ENCODE assay signal across 8 cellular contexts in the genomic region with DNA sequence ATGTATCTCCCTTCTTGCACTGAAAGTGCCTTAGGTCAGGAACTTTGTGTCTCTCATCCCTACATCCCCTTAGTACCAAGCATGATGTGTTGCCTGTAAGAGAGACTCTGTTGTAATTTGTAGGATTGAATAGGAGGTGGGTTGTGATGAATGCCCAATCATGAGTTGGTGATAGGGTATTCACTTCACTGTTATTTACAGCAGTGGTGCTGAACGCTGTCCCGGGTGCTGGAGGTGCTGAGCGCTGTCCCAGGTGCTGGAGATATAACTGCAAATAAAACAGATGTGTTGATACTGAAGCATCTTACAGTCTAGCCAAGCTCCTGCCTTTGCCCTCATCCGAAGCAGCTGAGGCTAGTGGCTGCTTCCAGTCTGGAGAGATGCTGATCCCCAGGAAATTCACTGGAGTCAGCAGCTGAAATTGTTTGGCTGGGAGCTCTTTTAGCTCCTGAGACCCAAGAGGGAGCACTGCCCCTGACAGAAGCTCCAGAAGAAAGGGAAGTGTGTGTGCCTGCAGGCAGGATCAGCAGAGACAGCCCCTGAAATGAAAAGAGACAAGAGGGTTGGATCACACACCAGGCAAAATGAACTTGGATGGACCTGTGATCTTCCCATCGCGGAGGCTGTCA.
DNase-seq lines count a peak whose midpoint lies in the region; TF ChIP-seq lines count a peak whose summit lies in the region.

No MANE protein-coding gene starts in this region.

- H3K4me1 ChIP-seq in Peyer's patch: no peaks in the 10 kb centered on the region
- peaks cover 0 to 14% (median 6%) of the 10 kb centered on the region in 4 donors for H3K4me1 ChIP-seq in sigmoid colon
- no peaks in the 10 kb centered on the region for H3K4me1 ChIP-seq in suprapubic skin

- H3K4me3 ChIP-seq in GM06990 (replicated peaks; ENCODE audit: low read depth, low read length) (no peak overlapping the region), Peyer's patch (no peak overlapping the region), sigmoid colon (no peak overlapping the region), suprapubic skin (no peak overlapping the region)

- H3K27ac Mint-ChIP-seq in activated naive CD8-positive, alpha-beta T cell treated with anti-CD3 and anti-CD28 coated beads for 36 hours: no peak overlapping the region
- H3K27ac Mint-ChIP-seq in mesothelial cell of epicardium (no peak overlapping the region), immature natural killer cell (no peak overlapping the region)

- peaks cover 7% of the 10 kb centered on the region for H3K27me3 Mint-ChIP-seq in activated naive CD8-positive, alpha-beta T cell treated with anti-CD3 and anti-CD28 coated beads for 36 hours
- H3K27me3 Mint-ChIP-seq in mesothelial cell of epicardium (ENCODE audit: low read depth): peaks cover 24% of the 10 kb centered on the region
- peaks cover 0 to 2% (median 2%) of the 10 kb centered on the region in 3 donors for H3K27me3 Mint-ChIP-seq in immature natural killer cell (ENCODE audit: low read depth in 3 of 3)

- no peaks in the 10 kb centered on the region for H3K4me1 Mint-ChIP-seq in activated naive CD8-positive, alpha-beta T cell treated with anti-CD3 and anti-CD28 coated beads for 36 hours
- no peaks in the 10 kb centered on the region for H3K4me1 Mint-ChIP-seq in mesothelial cell of epicardium
- H3K4me1 Mint-ChIP-seq in immature natural killer cell: no peaks in the 10 kb centered on the region

- WGBS in sigmoid colon, 2 donors: 38 to 43% methylated on average over 6 of the region's 6 CpGs
- 36% methylated on average over 6 of the region's 6 CpGs for WGBS in suprapubic skin

- TF ChIP-seq POLR2A in Peyer's patch (IDR thresholded peaks at IDR 0.05): no peak
- no peak for TF ChIP-seq POLR2A in sigmoid colon (IDR thresholded peaks at IDR 0.05)
- TF ChIP-seq POLR2A in suprapubic skin (IDR thresholded peaks at IDR 0.05): no peak

- TF ChIP-seq CTCF in GM06990 (IDR thresholded peaks at IDR 0.05; ENCODE audit: insufficient read depth, low read length, poor library complexity, severe bottlenecking) (no peak), mesothelial cell of epicardium (IDR thresholded peaks at IDR 0.05; ENCODE audit: unreplicated experiment) (no peak), Peyer's patch (IDR thresholded peaks at IDR 0.05) (no peak), sigmoid colon (IDR thresholded peaks at IDR 0.05) (no peak), suprapubic skin (IDR thresholded peaks at IDR 0.05) (no peak)

- H3K27me3 ChIP-seq in GM06990 (replicated peaks; ENCODE audit: control insufficient read depth, insufficient read depth, low read length) (no peaks in the 10 kb centered on the region), Peyer's patch (no peaks in the 10 kb centered on the region), sigmoid colon (no peaks in the 10 kb centered on the region), suprapubic skin (no peaks in the 10 kb centered on the region)

- intact Hi-C loops in sigmoid colon (cut with DNase I): no loop called here

- TF ChIP-seq EP300 in sigmoid colon (IDR thresholded peaks at IDR 0.05): no peak
- no peak for TF ChIP-seq EP300 in suprapubic skin (IDR thresholded peaks at IDR 0.05)

- no peaks in the 10 kb centered on the region for H3K36me3 Mint-ChIP-seq in activated naive CD8-positive, alpha-beta T cell treated with anti-CD3 and anti-CD28 coated beads for 36 hours
- H3K36me3 Mint-ChIP-seq in mesothelial cell of epicardium (no peaks in the 10 kb centered on the region), immature natural killer cell (no peaks in the 10 kb centered on the region)

- DNase-seq in GM06990 (ENCODE audit: extremely low read depth, insufficient read length) (peak; percentile 35), HT-29 (ENCODE audit: low spot score) (peak; percentile 44), mesothelial cell of epicardium (ENCODE audit: low spot score in 2 of 2, unreplicated experiment in 2 of 2) (peak; percentile 36 to 78), Peyer's patch (no peak), sigmoid colon (no peak), immature natural killer cell (no peak), suprapubic skin (ENCODE audit: low spot score in 2 of 2) (no peak)
- peak; percentile 2 for DNase-seq in activated naive CD8-positive, alpha-beta T cell treated with anti-CD3 and anti-CD28 coated beads for 36 hours

- no peak overlapping the region for H3K4me3 Mint-ChIP-seq in activated naive CD8-positive, alpha-beta T cell treated with anti-CD3 and anti-CD28 coated beads for 36 hours
- H3K4me3 Mint-ChIP-seq in mesothelial cell of epicardium: no peak overlapping the region
- no peak overlapping the region for H3K4me3 Mint-ChIP-seq in immature natural killer cell

- H3K27ac ChIP-seq in Peyer's patch (no peak overlapping the region), sigmoid colon (no peak overlapping the region), suprapubic skin (no peak overlapping the region)

- H3K9me3 ChIP-seq in Peyer's patch (no peaks in the 10 kb centered on the region), sigmoid colon (peaks cover 0 to 4% (median 0%) of the 10 kb centered on the region in 4 donors), suprapubic skin (no peaks in the 10 kb centered on the region)

- H3K9me3 Mint-ChIP-seq in activated naive CD8-positive, alpha-beta T cell treated with anti-CD3 and anti-CD28 coated beads for 36 hours: peaks cover 9% of the 10 kb centered on the region
- H3K9me3 Mint-ChIP-seq in mesothelial cell of epicardium (peaks cover 29% of the 10 kb centered on the region), immature natural killer cell (peaks cover 0 to 5% (median 1%) of the 10 kb centered on the region in 6 donors)

- no peaks in the 10 kb centered on the region for H3K36me3 ChIP-seq in GM06990 (ENCODE audit: control insufficient read depth, insufficient read depth, low read length)
- H3K36me3 ChIP-seq in Peyer's patch: no peaks in the 10 kb centered on the region
- H3K36me3 ChIP-seq in sigmoid colon: no peaks in the 10 kb centered on the region
- H3K36me3 ChIP-seq in suprapubic skin: no peaks in the 10 kb centered on the region

Comparison
In these comparisons a context has a peak if more than half of its experiments do, and no peak if none do; other contexts are left out.
1. DNase-seq: peak in GM06990 (single experiment), HT-29 (single experiment), activated naive CD8-positive, alpha-beta T cell treated with anti-CD3 and anti-CD28 coated beads for 36 hours (single experiment) and mesothelial cell of epicardium (2 of 2); none in Peyer's patch (0 of 3), sigmoid colon (single experiment), immature natural killer cell (0 of 3) and suprapubic skin (0 of 2).